In the genomic region with DNA sequence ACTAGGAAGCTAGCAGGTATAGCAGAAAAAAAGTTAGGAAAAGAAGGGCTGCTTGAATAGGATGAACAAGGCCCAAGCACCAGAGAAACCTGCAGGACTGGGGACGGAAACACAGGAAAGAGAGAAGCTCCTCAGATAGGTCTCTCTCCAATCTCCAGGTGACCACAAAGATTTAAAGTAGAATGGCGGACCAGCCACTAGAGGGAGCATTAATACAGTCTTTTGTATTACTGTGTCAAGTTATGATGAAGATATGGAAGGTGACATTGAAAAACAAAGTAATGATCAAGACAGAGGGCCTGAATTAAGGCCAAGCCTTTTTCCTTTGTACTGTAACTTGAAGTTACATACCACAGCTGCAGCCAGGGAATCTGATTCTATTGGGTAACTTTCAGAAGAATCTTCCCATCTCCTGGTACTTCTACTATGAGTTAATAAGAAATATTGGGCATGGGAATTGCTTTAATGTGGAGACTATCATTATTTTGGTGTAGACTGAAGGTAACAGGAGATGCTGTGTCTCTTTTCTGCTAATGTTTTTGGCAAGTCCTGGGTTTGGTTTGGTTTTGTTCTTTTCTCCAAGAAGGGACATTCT, we compare ENCODE assay signal across 1 cellular context.
TF ChIP-seq lines count a peak whose summit lies in the region.

No MANE protein-coding gene starts in this region.

TF ChIP-seq in H1, 55 proteins besides CTCF, POLR2A, EP300 and RAD21 (continued from another document):
- no peak for TF ChIP-seq RBBP5 (IDR thresholded peaks at IDR 0.05; ENCODE audit: borderline replicate concordance, low read depth, low read length)
- TF ChIP-seq BACH1 (IDR thresholded peaks at IDR 0.05; ENCODE audit: low read length) = no peak
- no peak for TF ChIP-seq RXRA (IDR thresholded peaks at IDR 0.05; ENCODE audit: insufficient read depth, low read depth, low read length)
- TF ChIP-seq SRF (IDR thresholded peaks at IDR 0.05; ENCODE audit: low read depth, low read length) = no peak
- no peak for TF ChIP-seq FOSL1 (IDR thresholded peaks at IDR 0.05; ENCODE audit: insufficient read depth, low read depth, low read length)
- no peak for TF ChIP-seq KDM1A (IDR thresholded peaks at IDR 0.05; ENCODE audit: borderline replicate concordance, low read length)
